In genomic region chr11:67505605-67506396, GRCh38 we compare ENCODE assay signal across 8 cellular contexts. TPM values are rescaled to one million over a fixed set of nuclear protein-coding genes. Genes with fewer than 3 reads are reported as not detected.
DNase-seq lines count a peak whose midpoint lies in the region; ATAC-seq and TF ChIP-seq lines count a peak whose summit lies in the region.

No MANE protein-coding gene starts in this region.

- peak; percentile 94 to 97 for TF ChIP-seq RAD21 in liver (IDR thresholded peaks at IDR 0.05)

- H3K27me3 ChIP-seq in liver (ENCODE audit: control insufficient read depth in 4 of 4, insufficient read depth in 4 of 4, low read length in 3 of 4), result no peaks in the 10 kb centered on the region

- peaks cover 72% of the 10 kb centered on the region for H3K4me1 Mint-ChIP-seq in dendritic cell treated with granulocyte-macrophage colony-stimulating factor and Interleukin-4, amounts not matched to agents 40 ng/mL and 50 ng/mL, for 4 days (ENCODE audit: low read depth)

- peak; percentile 94 for DNase-seq in DMS 273 (lab: John Stamatoyannopoulos, UW; ENCODE audit: unreplicated experiment)
- peak; percentile 93 for DNase-seq in NCI-H748 (lab: John Stamatoyannopoulos, UW; ENCODE audit: unreplicated experiment)
- DNase-seq in activated CD4-positive, alpha-beta T cell treated with anti-CD3 and anti-CD28 coated beads, Interleukin-2, amount 50 U/mL, for 4 hours, result peak; percentile 87 to 89
- DNase-seq in stimulated activated CD4-positive, alpha-beta T cell treated with anti-CD3 and anti-CD28 coated beads, Interleukin-2, amount 100 ng/mL, for 4 hours (ENCODE audit: low read depth), result peak; percentile 82

- H3K36me3 ChIP-seq in liver (ENCODE audit: control insufficient read depth in 4 of 4, insufficient read depth in 3 of 4, low read depth in 1 of 4, low read length in 3 of 4), result peaks cover 0 to 2% (median 0%) of the 10 kb centered on the region in 4 donors

- H3K27me3 Mint-ChIP-seq in dendritic cell treated with granulocyte-macrophage colony-stimulating factor and Interleukin-4, amounts not matched to agents 40 ng/mL and 50 ng/mL, for 4 days, result peaks cover 7% of the 10 kb centered on the region

- peaks cover 66% of the 10 kb centered on the region for H3K36me3 Mint-ChIP-seq in dendritic cell treated with granulocyte-macrophage colony-stimulating factor and Interleukin-4, amounts not matched to agents 40 ng/mL and 50 ng/mL, for 4 days (ENCODE audit: low read depth)

- peaks cover 8 to 44% (median 26%) of the 10 kb centered on the region in 4 donors for H3K4me1 ChIP-seq in liver (ENCODE audit: control insufficient read depth in 4 of 4, insufficient read depth in 4 of 4, low read length in 3 of 4)

- H3K9ac ChIP-seq in liver (ENCODE audit: low read depth in 1 of 2, low read length in 2 of 2), result peak overlapping the region; percentile 66 to 74

- H3K27ac Mint-ChIP-seq in dendritic cell treated with granulocyte-macrophage colony-stimulating factor and Interleukin-4, amounts not matched to agents 40 ng/mL and 50 ng/mL, for 4 days, result peak overlapping the region; percentile 98

- H3K9me3 Mint-ChIP-seq in dendritic cell treated with granulocyte-macrophage colony-stimulating factor and Interleukin-4, amounts not matched to agents 40 ng/mL and 50 ng/mL, for 4 days, result no peaks in the 10 kb centered on the region

- ATAC-seq in HG03342 (IDR thresholded peaks at IDR 0.05; ENCODE audit: unreplicated experiment), result peak; percentile 31
- ATAC-seq in GM21528 (IDR thresholded peaks at IDR 0.05; ENCODE audit: low FRiP score, unreplicated experiment), result no peak

- WGBS in liver, result 3% methylated on average over 17 of the region's 17 CpGs

- H3K9me3 ChIP-seq in liver (ENCODE audit: control insufficient read depth in 4 of 4, low read length in 3 of 4), result no peaks in the 10 kb centered on the region

- peak overlapping the region; percentile 97 for H3K4me3 Mint-ChIP-seq in dendritic cell treated with granulocyte-macrophage colony-stimulating factor and Interleukin-4, amounts not matched to agents 40 ng/mL and 50 ng/mL, for 4 days

- H3K4me3 ChIP-seq in liver (ENCODE audit: low read depth in 1 of 3, low read length in 3 of 3), result peak overlapping the region; percentile 12 to 78 (median 69)

- peak overlapping the region; percentile 96 to 100 for H3K27ac ChIP-seq in liver (ENCODE audit: low read depth in 1 of 2, low read length in 2 of 2)

- TF ChIP-seq CTCF in liver (IDR thresholded peaks at IDR 0.05; ENCODE audit: low read depth, low read length, missing input control), result peak; percentile 97

- intact Hi-C loops in dendritic cell treated with granulocyte-macrophage colony-stimulating factor and Interleukin-4, amounts not matched to agents 40 ng/mL and 50 ng/mL, for 4 days (cut with micrococcal nuclease), result loop anchor here (1.0 to 10.0 kb wide), 4 partner anchors 22 to 221 kb away; partner anchors contain the start of genes AIP, ANKRD13D, PTPRCAP and TMEM134

TF ChIP-seq in liver, 16 proteins besides CTCF, POLR2A, EP300 and RAD21:
- peak; percentile 86 for TF ChIP-seq HNF4A (conservative IDR thresholded peaks at IDR 0.05)
- TF ChIP-seq HNF4G (IDR thresholded peaks at IDR 0.05), result peak; percentile 71
- TF ChIP-seq TAF1 (conservative IDR thresholded peaks at IDR 0.05), result no peak
- peak in 1 of 2 donors; percentile 47 for TF ChIP-seq JUND (IDR thresholded peaks at IDR 0.05)
- peak; percentile 18 for TF ChIP-seq FOXA2 (IDR thresholded peaks at IDR 0.05)
- TF ChIP-seq YY1 (IDR thresholded peaks at IDR 0.05), result peak; percentile 86
- peak; percentile 39 for TF ChIP-seq FOXA1 (IDR thresholded peaks at IDR 0.05)
- peak; percentile 59 for TF ChIP-seq NR2F2 (IDR thresholded peaks at IDR 0.05)
- TF ChIP-seq RXRA (IDR thresholded peaks at IDR 0.05), result peak; percentile 90 to 92
- TF ChIP-seq SP1 (IDR thresholded peaks at IDR 0.05), result peak; percentile 94
- TF ChIP-seq, protein P1, sequence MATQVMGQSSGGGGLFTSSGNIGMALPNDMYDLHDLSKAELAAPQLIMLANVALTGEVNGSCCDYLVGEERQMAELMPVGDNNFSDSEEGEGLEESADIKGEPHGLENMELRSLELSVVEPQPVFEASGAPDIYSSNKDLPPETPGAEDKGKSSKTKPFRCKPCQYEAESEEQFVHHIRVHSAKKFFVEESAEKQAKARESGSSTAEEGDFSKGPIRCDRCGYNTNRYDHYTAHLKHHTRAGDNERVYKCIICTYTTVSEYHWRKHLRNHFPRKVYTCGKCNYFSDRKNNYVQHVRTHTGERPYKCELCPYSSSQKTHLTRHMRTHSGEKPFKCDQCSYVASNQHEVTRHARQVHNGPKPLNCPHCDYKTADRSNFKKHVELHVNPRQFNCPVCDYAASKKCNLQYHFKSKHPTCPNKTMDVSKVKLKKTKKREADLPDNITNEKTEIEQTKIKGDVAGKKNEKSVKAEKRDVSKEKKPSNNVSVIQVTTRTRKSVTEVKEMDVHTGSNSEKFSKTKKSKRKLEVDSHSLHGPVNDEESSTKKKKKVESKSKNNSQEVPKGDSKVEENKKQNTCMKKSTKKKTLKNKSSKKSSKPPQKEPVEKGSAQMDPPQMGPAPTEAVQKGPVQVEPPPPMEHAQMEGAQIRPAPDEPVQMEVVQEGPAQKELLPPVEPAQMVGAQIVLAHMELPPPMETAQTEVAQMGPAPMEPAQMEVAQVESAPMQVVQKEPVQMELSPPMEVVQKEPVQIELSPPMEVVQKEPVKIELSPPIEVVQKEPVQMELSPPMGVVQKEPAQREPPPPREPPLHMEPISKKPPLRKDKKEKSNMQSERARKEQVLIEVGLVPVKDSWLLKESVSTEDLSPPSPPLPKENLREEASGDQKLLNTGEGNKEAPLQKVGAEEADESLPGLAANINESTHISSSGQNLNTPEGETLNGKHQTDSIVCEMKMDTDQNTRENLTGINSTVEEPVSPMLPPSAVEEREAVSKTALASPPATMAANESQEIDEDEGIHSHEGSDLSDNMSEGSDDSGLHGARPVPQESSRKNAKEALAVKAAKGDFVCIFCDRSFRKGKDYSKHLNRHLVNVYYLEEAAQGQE (IDR thresholded peaks at IDR 0.05), result peak; percentile 80
- TF ChIP-seq GABPA (IDR thresholded peaks at IDR 0.05 in 1 of 2, conservative IDR thresholded peaks at IDR 0.05 in 1 of 2), result peak in 1 of 2 donors; percentile 72
- peak in 1 of 2 donors; percentile 51 for TF ChIP-seq EGR1 (IDR thresholded peaks at IDR 0.05; ENCODE audit: low read depth in 2 of 2)
- TF ChIP-seq ATF3 (IDR thresholded peaks at IDR 0.05), result no peak
- TF ChIP-seq, protein P2, sequence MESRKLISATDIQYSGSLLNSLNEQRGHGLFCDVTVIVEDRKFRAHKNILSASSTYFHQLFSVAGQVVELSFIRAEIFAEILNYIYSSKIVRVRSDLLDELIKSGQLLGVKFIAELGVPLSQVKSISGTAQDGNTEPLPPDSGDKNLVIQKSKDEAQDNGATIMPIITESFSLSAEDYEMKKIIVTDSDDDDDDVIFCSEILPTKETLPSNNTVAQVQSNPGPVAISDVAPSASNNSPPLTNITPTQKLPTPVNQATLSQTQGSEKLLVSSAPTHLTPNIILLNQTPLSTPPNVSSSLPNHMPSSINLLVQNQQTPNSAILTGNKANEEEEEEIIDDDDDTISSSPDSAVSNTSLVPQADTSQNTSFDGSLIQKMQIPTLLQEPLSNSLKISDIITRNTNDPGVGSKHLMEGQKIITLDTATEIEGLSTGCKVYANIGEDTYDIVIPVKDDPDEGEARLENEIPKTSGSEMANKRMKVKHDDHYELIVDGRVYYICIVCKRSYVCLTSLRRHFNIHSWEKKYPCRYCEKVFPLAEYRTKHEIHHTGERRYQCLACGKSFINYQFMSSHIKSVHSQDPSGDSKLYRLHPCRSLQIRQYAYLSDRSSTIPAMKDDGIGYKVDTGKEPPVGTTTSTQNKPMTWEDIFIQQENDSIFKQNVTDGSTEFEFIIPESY (IDR thresholded peaks at IDR 0.05), result no peak
- TF ChIP-seq, protein P3, sequence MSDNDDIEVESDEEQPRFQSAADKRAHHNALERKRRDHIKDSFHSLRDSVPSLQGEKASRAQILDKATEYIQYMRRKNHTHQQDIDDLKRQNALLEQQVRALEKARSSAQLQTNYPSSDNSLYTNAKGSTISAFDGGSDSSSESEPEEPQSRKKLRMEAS (IDR thresholded peaks at IDR 0.05), result peak; percentile 72
TF ChIP-seq in liver: peak in this region for 13.

RNA-seq across cellular contexts. Expression of gene PITPNM1, which starts 0.6 kb away (rescaled TPM):
- 1 to 10 TPM; 3.2 to 6.9 TPM for total RNA-seq in liver
- polyA plus RNA-seq in liver, result 1 to 10 TPM; 1.3 to 9.3 TPM

RNA-seq across cellular contexts. Expression of gene CDK2AP2, which starts 2.2 kb away (rescaled TPM):
- 10 to 100 TPM; 14.1 to 32.5 TPM for total RNA-seq in liver
- polyA plus RNA-seq in liver, result 100 to 1,000 TPM in 1 of 2 donors, 10 to 100 TPM in 1; 80.7 to 126 TPM

RNA-seq across cellular contexts. Expression of gene CABP2, which starts 17.4 kb away (rescaled TPM):
- not detected for total RNA-seq in liver
- not detected for polyA plus RNA-seq in liver

RNA-seq across cellular contexts. Expression of gene AIP, which starts 23.0 kb away (rescaled TPM):
- total RNA-seq in liver, result 10 to 100 TPM; 17.6 to 21.5 TPM
- polyA plus RNA-seq in liver, result 10 to 100 TPM; 24.7 to 28.2 TPM

RNA-seq across cellular contexts. Expression of gene TMEM134, which starts 36.8 kb away (rescaled TPM):
- total RNA-seq in liver, result 10 to 100 TPM; 10.2 to 50.8 TPM
- polyA plus RNA-seq in liver, result 10 to 100 TPM; 76.3 to 86.9 TPM
